Comparison of ENCODE assay signal across 8 cellular contexts in genomic region chr22:43185860-43186261, GRCh38. TPM values are rescaled to one million over a fixed set of nuclear protein-coding genes. Genes with fewer than 3 reads are reported as not detected.
DNase-seq lines count a peak whose midpoint lies in the region; ATAC-seq, FAIRE-seq and TF ChIP-seq lines count a peak whose summit lies in the region.

No MANE protein-coding gene starts in this region.

- no peak for FAIRE-seq in kidney (lab: Jason Lieb, UNC)

- H3K27me3 ChIP-seq in brain microvascular endothelial cell (replicated peaks) = no peaks in the 10 kb centered on the region

- H3K4me3 ChIP-seq in brain microvascular endothelial cell (ENCODE audit: low read depth, low read length) = peak overlapping the region; percentile 71
- peak overlapping the region; percentile 47 to 76 for H3K4me3 ChIP-seq in kidney (ENCODE audit: low read length in 2 of 2)

- no peak for TF ChIP-seq CTCF in brain microvascular endothelial cell (IDR thresholded peaks at IDR 0.05; ENCODE audit: low read depth, low read length, missing control alignments)
- no peak for TF ChIP-seq CTCF in kidney (IDR thresholded peaks at IDR 0.05; ENCODE audit: borderline replicate concordance, extremely low read depth, insufficient read depth)

- peaks cover 26% of the 10 kb centered on the region for H3K4me1 Mint-ChIP-seq in stimulated activated effector memory CD8-positive, alpha-beta T cell treated with anti-CD3 and anti-CD28 coated beads, Interleukin-12 subunit alpha, Interleukin-12 subunit beta, amount 100 ng/mL, for 72 hours

- H3K36me3 ChIP-seq in brain microvascular endothelial cell (replicated peaks) = no peaks in the 10 kb centered on the region
- H3K36me3 ChIP-seq in kidney (ENCODE audit: control insufficient read depth in 1 of 2, insufficient read depth in 2 of 2, low read length in 2 of 2) = no peaks in the 10 kb centered on the region

- intact Hi-C loops in kidney (cut with DNase I) = no loop called here

- H3K4me1 ChIP-seq in kidney (ENCODE audit: control insufficient read depth in 1 of 2, insufficient read depth in 1 of 2, low read depth in 1 of 2, low read length in 2 of 2) = peaks cover 9 to 10% of the 10 kb centered on the region in 2 donors

- peak overlapping the region; percentile 76 for H3K4me3 Mint-ChIP-seq in stimulated activated effector memory CD8-positive, alpha-beta T cell treated with anti-CD3 and anti-CD28 coated beads, Interleukin-12 subunit alpha, Interleukin-12 subunit beta, amount 100 ng/mL, for 72 hours

- DNase-seq in DMS53 (lab: John Stamatoyannopoulos, UW) (peak; percentile 54), DMS53 treated with DMSO at 0.1 percent for 48 hours (lab: John Stamatoyannopoulos, UW; ENCODE audit: unreplicated experiment) (no peak), NCI-H1694 (lab: John Stamatoyannopoulos, UW) (peak; percentile 76), brain microvascular endothelial cell (peak; percentile 20), kidney (peak; percentile 83)
- DNase-seq in stimulated activated effector memory CD8-positive, alpha-beta T cell treated with anti-CD3 and anti-CD28 coated beads, Interleukin-12 subunit alpha, Interleukin-12 subunit beta, amount 100 ng/mL, for 72 hours (ENCODE audit: low spot score in 2 of 2) = no peak

- H3K9ac ChIP-seq in kidney (ENCODE audit: low read length in 2 of 2) = peak overlapping the region in 1 of 2 donors; percentile 77

- H3K9me3 Mint-ChIP-seq in stimulated activated effector memory CD8-positive, alpha-beta T cell treated with anti-CD3 and anti-CD28 coated beads, Interleukin-12 subunit alpha, Interleukin-12 subunit beta, amount 100 ng/mL, for 72 hours = no peaks in the 10 kb centered on the region

- ATAC-seq in stimulated activated effector memory CD8-positive, alpha-beta T cell treated with anti-CD3 and anti-CD28 coated beads, Interleukin-12 subunit alpha, Interleukin-12 subunit beta, amount 100 ng/mL, for 72 hours = no peak
- ATAC-seq in activated CD4-positive, CD25-positive, alpha-beta regulatory T cell treated with anti-CD3 and anti-CD28 coated beads, Interleukin-2, amount 50 U/mL, for 24 hours = no peak
- ATAC-seq in HG02610 (IDR thresholded peaks at IDR 0.05; ENCODE audit: unreplicated experiment) = no peak

- no peak overlapping the region for H3K27ac Mint-ChIP-seq in stimulated activated effector memory CD8-positive, alpha-beta T cell treated with anti-CD3 and anti-CD28 coated beads, Interleukin-12 subunit alpha, Interleukin-12 subunit beta, amount 100 ng/mL, for 72 hours

- H3K9me3 ChIP-seq in kidney (ENCODE audit: control insufficient read depth in 1 of 2, low read length in 2 of 2) = no peaks in the 10 kb centered on the region

- H3K27ac ChIP-seq in brain microvascular endothelial cell (no peak overlapping the region), kidney (ENCODE audit: low read depth in 2 of 2, low read length in 2 of 2) (no peak overlapping the region)

- H3K36me3 Mint-ChIP-seq in stimulated activated effector memory CD8-positive, alpha-beta T cell treated with anti-CD3 and anti-CD28 coated beads, Interleukin-12 subunit alpha, Interleukin-12 subunit beta, amount 100 ng/mL, for 72 hours = peaks cover 16% of the 10 kb centered on the region

- in situ Hi-C loops in brain microvascular endothelial cell (cut with HindIII; ENCODE audit: low pct_ligation_motif_present, low sequenced_read_pairs) = no loop called here

RNA-seq across cellular contexts. Expression of gene TTLL12, which starts 1.1 kb away (rescaled TPM):
- total RNA-seq in kidney = 26.3 TPM
- polyA plus RNA-seq in kidney (ENCODE audit: insufficient read depth, low read depth, low replicate concordance) = 11.5 TPM

RNA-seq across cellular contexts. Expression of gene TSPO, which starts 34.5 kb away (rescaled TPM):
- total RNA-seq in kidney = 134 TPM
- 173 TPM for polyA plus RNA-seq in kidney (ENCODE audit: insufficient read depth, low read depth, low replicate concordance)

RNA-seq across cellular contexts. Expression of gene MCAT, which starts 42.7 kb away (rescaled TPM):
- total RNA-seq in kidney = 24.8 TPM
- 74.7 TPM for polyA plus RNA-seq in kidney (ENCODE audit: insufficient read depth, low read depth, low replicate concordance)

Comparison
In these comparisons a context has a peak if more than half of its experiments do, and no peak if none do; other contexts are left out.
1. DNase-seq: peak in DMS53 (single experiment), NCI-H1694 (single experiment), brain microvascular endothelial cell (single experiment) and kidney (single experiment); none in DMS53 treated with DMSO at 0.1 percent for 48 hours (single experiment) and stimulated activated effector memory CD8-positive, alpha-beta T cell treated with anti-CD3 and anti-CD28 coated beads, Interleukin-12 subunit alpha, Interleukin-12 subunit beta, amount 100 ng/mL, for 72 hours (0 of 2).